35 cellular contexts compared by ENCODE assay signal in genomic region chr6:66935612-66936011, GRCh38.
"Had no signal": no experiment of that assay in that cellular context is flagged by ENCODE, and none has a peak within 500 bp of the region (broad histone marks: within the 10 kb centered on the region; RNA-seq: fewer than 3 reads in every experiment).

No MANE protein-coding gene starts in this region.

- H3K4me3 ChIP-seq: MG63 had no signal

- H3K4me2 ChIP-seq: KMS-11 had no signal

- H3K27ac ChIP-seq: KMS-11 had no signal

- H3K9me3 ChIP-seq: MG63 had no signal

- DNase-seq: Karpas-422, Kasumi-1, KBM-7, KG1, MG63, MM.1S, MV-4-11, NCI-H1048, NCI-H1092, NCI-H1092 treated with DMSO at 0.1 percent for 48 hours, NCI-H1105, NCI-H1105 treated with DMSO at 0.1 percent for 48 hours, NCI-H1417, NCI-H1417 treated with DMSO at 0.1 percent for 48 hours, NCI-H1436, NCI-H1436 treated with DMSO at 0.1 percent for 48 hours, NCI-H146, NCI-H1694, NCI-H1694 treated with DMSO at 0.1 percent for 48 hours, NCI-H187, NCI-H187 treated with DMSO at 0.1 percent for 48 hours, NCI-H1930, NCI-H2029, NCI-H2029 treated with DMSO at 0.1 percent for 48 hours, NCI-H2081, NCI-H2081 treated with DMSO at 0.1 percent for 48 hours, NCI-H2107, NCI-H2171, NCI-H2171 treated with DMSO at 0.1 percent for 48 hours, NCI-H2227 treated with DMSO at 0.1 percent for 48 hours, NCI-H226, NCI-H345, NCI-H446, NCI-H446 treated with DMSO at 0.1 percent for 48 hours had no signal

- H3K27me3 ChIP-seq: MG63 had no signal

- H3K9ac ChIP-seq: KMS-11 had no signal

- H3K36me3 ChIP-seq: MG63 had no signal
